Comparison of ENCODE assay signal across 17 cellular contexts in the genomic region with DNA sequence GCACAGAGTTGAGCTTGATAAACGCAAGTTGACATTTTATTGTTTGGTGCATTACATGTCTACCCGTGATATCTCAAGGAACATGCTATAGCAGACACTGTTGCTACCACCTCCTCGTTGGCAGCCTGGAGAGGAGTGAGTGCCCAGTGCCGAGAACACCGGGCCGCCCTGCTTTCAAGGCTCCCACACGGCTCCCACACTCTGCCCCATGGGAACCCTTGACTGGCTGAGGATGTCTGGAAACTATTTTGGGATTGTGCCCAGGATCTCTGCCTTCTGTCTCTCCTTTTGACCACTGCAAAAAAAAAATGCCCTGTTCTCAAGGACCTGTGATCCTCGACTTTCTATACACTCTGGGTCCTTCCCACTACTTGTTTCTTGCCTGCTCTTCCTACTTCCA. TPM values are rescaled to one million over a fixed set of nuclear protein-coding genes. Genes with fewer than 3 reads are reported as not detected.
A peak's percentile ranks its signal among the peaks of the same experiment; 100 is the strongest.
DNase-seq lines count a peak whose midpoint lies in the region; ATAC-seq, FAIRE-seq and TF ChIP-seq lines count a peak whose summit lies in the region.
"Had no signal": no experiment of that assay in that cellular context is flagged by ENCODE, and none has a peak within 500 bp of the region (broad histone marks: within the 10 kb centered on the region; RNA-seq: fewer than 3 reads in every experiment).

No MANE protein-coding gene starts in this region.

- H3K9me3 ChIP-seq in K562 (replicated peaks; ENCODE audit: control insufficient read depth, insufficient read depth, low read depth, low read length) (no peaks in the 10 kb centered on the region), smooth muscle cell (replicated peaks; ENCODE audit: low read depth) (no peaks in the 10 kb centered on the region), heart right ventricle (no peaks in the 10 kb centered on the region)

- H3K4me3 ChIP-seq in K562 = no peak overlapping the region
- no peak overlapping the region for H3K4me3 ChIP-seq in smooth muscle cell
- no peak overlapping the region for H3K4me3 ChIP-seq in heart right ventricle

- peaks cover 0 to 3% (median 3%) of the 10 kb centered on the region in 3 donors for H3K27me3 Mint-ChIP-seq in immature natural killer cell (ENCODE audit: low read depth in 3 of 3)
- no peaks in the 10 kb centered on the region for H3K27me3 Mint-ChIP-seq in naive thymus-derived CD8-positive, alpha-beta T cell

- TF ChIP-seq RAD21 in K562 (CRISPR knock-in tag; conservative IDR thresholded peaks at IDR 0.05 in 1 of 2, IDR thresholded peaks at IDR 0.05 in 1 of 2) = no peak

- H3K27ac Mint-ChIP-seq in immature natural killer cell = peak overlapping the region in 2 of 6 donors; percentile 9 to 44
- peak overlapping the region in 4 of 10 donors; percentile 17 to 67 (median 42) for H3K27ac Mint-ChIP-seq in naive thymus-derived CD8-positive, alpha-beta T cell
- H3K27ac Mint-ChIP-seq: activated CD4-positive, alpha-beta memory T cell treated with anti-CD3 and anti-CD28 coated beads, Interleukin-2, amount 10 ng/mL, durations not matched to agents 7 days and 5 days had no signal

- 87% methylated on average over 8 of the region's 8 CpGs for WGBS in K562 (ENCODE audit: insufficient coverage, low coverage, missing lambda C conversion rate)
- 82% methylated on average over 8 of the region's 8 CpGs for WGBS in smooth muscle cell (ENCODE audit: low lambda C conversion rate)
- 56 to 57% methylated on average over 8 of the region's 8 CpGs for WGBS in heart right ventricle, 2 donors

- H2AFZ ChIP-seq in K562 (ENCODE audit: low read depth, low read length) = no peak overlapping the region
- no peak overlapping the region for H2AFZ ChIP-seq in smooth muscle cell (ENCODE audit: low read depth)

- TF ChIP-seq CTCF in K562 (IDR thresholded peaks at IDR 0.05 in 2 of 3, conservative IDR thresholded peaks at IDR 0.05 in 1 of 3; ENCODE audit: insufficient read depth in 2 of 3, low read depth in 1 of 3, low read length in 3 of 3) (no peak), smooth muscle cell (IDR thresholded peaks at IDR 0.05; ENCODE audit: borderline replicate concordance, insufficient read depth, poor library complexity, severe bottlenecking) (no peak), heart right ventricle (IDR thresholded peaks at IDR 0.05) (no peak)

- no peak overlapping the region; the same call in 2 of the 3 replicates for H3K27ac ChIP-seq in K562 (ENCODE audit: extremely low read depth, low read depth, low read length)
- no peak overlapping the region for H3K27ac ChIP-seq in smooth muscle cell (ENCODE audit: low read depth)
- no peak overlapping the region for H3K27ac ChIP-seq in heart right ventricle
- H3K27ac ChIP-seq: C4-2B had no signal

- ATAC-seq in K562 = no peak
- ATAC-seq in heart right ventricle = no peak
- no peak for ATAC-seq in naive thymus-derived CD8-positive, alpha-beta T cell
- ATAC-seq: HCT116, left cardiac atrium had no signal

- no peak for TF ChIP-seq EP300 in K562 (IDR thresholded peaks at IDR 0.05; ENCODE audit: low read length)

- H3K9ac ChIP-seq in K562 (ENCODE audit: insufficient read depth in 1 of 2, low read depth in 2 of 2, low read length in 2 of 2) (no peak overlapping the region; a peak in 1 of 4 replicates), smooth muscle cell (ENCODE audit: low read depth) (no peak overlapping the region)

- peaks cover 13% of the 10 kb centered on the region for H3F3A ChIP-seq in smooth muscle cell (ENCODE audit: low read depth)

- TF ChIP-seq POLR2A in GM12891 (IDR thresholded peaks at IDR 0.05; ENCODE audit: low read depth, low read length) (no peak), K562 (conservative IDR thresholded peaks at IDR 0.05) (no peak)

- no peak for DNase-seq in GM12891 (ENCODE audit: insufficient read length, low spot score)
- DNase-seq in K562 (ENCODE audit: extremely low read depth in 1 of 4, low spot score in 3 of 4) = no peak
- no peak for DNase-seq in immature natural killer cell
- no peak for DNase-seq in smooth muscle cell (lab: John Stamatoyannopoulos, UW; ENCODE audit: unreplicated experiment)
- no peak for DNase-seq in HUDEP-2 (lab: John Stamatoyannopoulos, UW; ENCODE audit: unreplicated experiment in 76 of 76)
- no peak for DNase-seq in heart right ventricle
- no peak for DNase-seq in naive thymus-derived CD8-positive, alpha-beta T cell
- DNase-seq: activated CD4-positive, alpha-beta memory T cell treated with anti-CD3 and anti-CD28 coated beads, Interleukin-2, amount 10 ng/mL, durations not matched to agents 7 days and 5 days; effector memory CD4-positive, alpha-beta T cell; left cardiac atrium; NCI-H1417; NCI-H345; small intestine had no signal

- H3K79me2 ChIP-seq in K562 (ENCODE audit: control insufficient read depth, insufficient read depth, low read length) = peaks cover 92% of the 10 kb centered on the region
- peaks cover 65% of the 10 kb centered on the region for H3K79me2 ChIP-seq in smooth muscle cell (ENCODE audit: low read depth)

- no peaks in the 10 kb centered on the region; the same call in 1 of the 2 replicates for H4K20me1 ChIP-seq in K562 (replicated peaks; ENCODE audit: control insufficient read depth, insufficient read depth, low read length)
- H4K20me1 ChIP-seq in smooth muscle cell (ENCODE audit: low read depth) = peaks cover 86% of the 10 kb centered on the region

- intact Hi-C loops in K562 (cut with micrococcal nuclease) (no loop called here), heart right ventricle (cut with DNase I) (loop anchor here in 1 of 10 donors (10.0 kb wide), 1 partner anchor 71 kb away; no protein-coding TSS in a partner anchor)

- peaks cover 0 to 8% (median 4%) of the 10 kb centered on the region in 3 donors for H3K36me3 Mint-ChIP-seq in immature natural killer cell
- peaks cover 0 to 30% (median 0%) of the 10 kb centered on the region in 3 donors for H3K36me3 Mint-ChIP-seq in naive thymus-derived CD8-positive, alpha-beta T cell

- H3K4me2 ChIP-seq in K562 (ENCODE audit: insufficient read depth, low read length) = 0 out of 2 replicates have a peak overlapping the region, but pooled peaks have one; percentile 6
- peak overlapping the region; percentile 100 for H3K4me2 ChIP-seq in smooth muscle cell

- H3K9me1 ChIP-seq in K562 (ENCODE audit: control insufficient read depth, insufficient read depth, low read length) = peaks cover 3% of the 10 kb centered on the region

- CTCF ChIA-PET in K562 (lab: Yijun Ruan, JAX; ENCODE audit: low intra/inter-chr PET ratio) = no interaction called here

- H3K27me3 ChIP-seq in K562 (ENCODE audit: control insufficient read depth in 2 of 2, insufficient read depth in 2 of 2, low read length in 2 of 2) = no peaks in the 10 kb centered on the region
- H3K27me3 ChIP-seq in smooth muscle cell (ENCODE audit: low read depth) = no peaks in the 10 kb centered on the region
- H3K27me3 ChIP-seq in heart right ventricle = no peaks in the 10 kb centered on the region

- H3K36me3 ChIP-seq in K562 (ENCODE audit: control insufficient read depth, insufficient read depth, low read length) (peaks cover 24% of the 10 kb centered on the region), smooth muscle cell (ENCODE audit: low read depth) (no peaks in the 10 kb centered on the region), heart right ventricle (peaks cover 0 to 13% (median 0%) of the 10 kb centered on the region in 9 donors)

- H3K4me1 ChIP-seq in K562 (replicated peaks in 1 of 2; ENCODE audit: control insufficient read depth in 2 of 2, insufficient read depth in 2 of 2, low read length in 2 of 2) (peaks cover 51 to 66% of the 10 kb centered on the region in 2 experiments), smooth muscle cell (ENCODE audit: low read depth) (peaks cover 57% of the 10 kb centered on the region), heart right ventricle (peaks cover 20 to 93% (median 76%) of the 10 kb centered on the region in 9 donors)

- peak overlapping the region in 3 of 5 donors; percentile 10 to 33 (median 10) for H3K4me3 Mint-ChIP-seq in immature natural killer cell
- H3K4me3 Mint-ChIP-seq in naive thymus-derived CD8-positive, alpha-beta T cell = peak overlapping the region in 1 of 10 donors; percentile 2
- H3K4me3 Mint-ChIP-seq: activated CD4-positive, alpha-beta memory T cell treated with anti-CD3 and anti-CD28 coated beads, Interleukin-2, amount 10 ng/mL, durations not matched to agents 7 days and 5 days had no signal

- peaks cover 64 to 85% of the 10 kb centered on the region in 2 donors for H3K4me1 Mint-ChIP-seq in immature natural killer cell
- peaks cover 37 to 80% (median 75%) of the 10 kb centered on the region in 4 donors for H3K4me1 Mint-ChIP-seq in naive thymus-derived CD8-positive, alpha-beta T cell

- H3K9me3 Mint-ChIP-seq in immature natural killer cell = no peaks in the 10 kb centered on the region
- H3K9me3 Mint-ChIP-seq in naive thymus-derived CD8-positive, alpha-beta T cell = no peaks in the 10 kb centered on the region
- H3K9me3 Mint-ChIP-seq: activated CD4-positive, alpha-beta memory T cell treated with anti-CD3 and anti-CD28 coated beads, Interleukin-2, amount 10 ng/mL, durations not matched to agents 7 days and 5 days had no signal

- in situ Hi-C loops in K562 (cut with MboI) = no loop called here

- BruUV-seq in K562 (replicated peaks; lab: Mats Ljungman, UMichigan) = no TSS peak

- peak; percentile 41 for FAIRE-seq in GM12891 (lab: Jason Lieb, UNC)
- FAIRE-seq in K562 (lab: Jason Lieb, UNC) = no peak
- FAIRE-seq: bronchial epithelial cell, GM19239, small intestine had no signal

- POLR2A ChIA-PET in K562 (lab: Yijun Ruan, JAX) = interaction anchor here (0.5 to 1.9 kb wide), 5 partner anchors 9 to 1342 kb away, joined by 3 to 5 read pairs (median 3); no protein-coding TSS in a partner anchor
- POLR2A ChIA-PET in naive thymus-derived CD8-positive, alpha-beta T cell (lab: Charles Lee) = interaction anchor here (1.3 to 1.7 kb wide), 2 partner anchors 14 to 24 kb away, joined by 3 to 4 read pairs; no protein-coding TSS in a partner anchor

RNA-seq across cellular contexts. Expression of a gene that starts 21.1 kb away (rescaled TPM):
- polyA plus RNA-seq in GM12891 (2012; ENCODE audit: low read depth, missing spikeins) = 9.6 TPM
- total RNA-seq in K562 (2011; cell fraction: chromatin; rRNA removed; ENCODE audit: low replicate concordance) = 24.7 and 26.6 TPM in 2 replicates
- 14.5 and 15.1 TPM in 2 replicates for total RNA-seq in K562 (2011; cell fraction: nucleolus; rRNA removed)
- 20.1 and 32.4 TPM in 2 replicates for total RNA-seq in K562 (2011; cell fraction: nucleoplasm; rRNA removed)
- 4.9 and 7.1 TPM in 2 replicates for total RNA-seq in K562 (2014; rRNA removed)
- 5.4 and 5.6 TPM in 2 replicates for total RNA-seq in K562 (2014; rRNA removed; fragmentation: Illumina TruSeq; extraction: Trizol)
- 6.3 and 6.4 TPM in 2 replicates for total RNA-seq in K562 (2015; rRNA removed; fragmentation: Illumina TruSeq; extraction: Trizol)
- 15.5 and 16.3 TPM in 2 replicates for total RNA-seq in K562 (2021)
- 3.2 and 5.2 TPM in 2 replicates for polyA plus RNA-seq in K562 (2011; rRNA removed)
- 3.0 and 3.4 TPM in 2 replicates for polyA plus RNA-seq in K562 (2011; cell fraction: cytosol; rRNA removed)
- polyA plus RNA-seq in K562 (2011; cell fraction: nucleus; rRNA removed) = 7.8 and 14.6 TPM in 2 replicates
- polyA plus RNA-seq in K562 (2012) = 6.3 and 6.6 TPM in 2 replicates
- 8.7 and 9.0 TPM in 2 replicates for polyA plus RNA-seq in K562 (2014; fragmentation: Illumina TruSeq; extraction: Trizol)
- under 1 TPM; 0.35 to 0.58 TPM for polyA plus RNA-seq in K562 (2014; fragmentation: Nextera tagmentation; extraction: Ambion mirVana)
- 5.3 and 5.5 TPM in 2 replicates for polyA plus RNA-seq in K562 (2014; rRNA removed)
- polyA minus RNA-seq in K562 (2011; rRNA and poly(A)+ RNA removed) = 6.5 and 10.2 TPM in 2 replicates
- polyA minus RNA-seq in K562 (2011; cell fraction: cytosol; rRNA and poly(A)+ RNA removed) = 10.4 and 12.0 TPM in 2 replicates
- polyA minus RNA-seq in K562 (2011; cell fraction: nucleus; rRNA and poly(A)+ RNA removed) = 5.7 and 7.3 TPM in 2 replicates
- 1 to 10 TPM in 1 of 3 donors, under 1 TPM in 1, not detected in 1; 0.16 to 1.2 TPM for polyA plus RNA-seq in immature natural killer cell
- total RNA-seq in smooth muscle cell = 10.4 and 12.7 TPM in 2 replicates
- polyA plus RNA-seq in smooth muscle cell = 3.2 TPM in 2 replicates
- total RNA-seq in heart right ventricle = 1 to 10 TPM; 2.1 to 8.0 (median 2.9) TPM
- polyA plus RNA-seq in heart right ventricle = 1 to 10 TPM; 1.1 to 1.3 TPM
- 10 to 100 TPM; 30.1 to 30.5 TPM for total RNA-seq in naive thymus-derived CD8-positive, alpha-beta T cell
- polyA plus RNA-seq in naive thymus-derived CD8-positive, alpha-beta T cell = 1 to 10 TPM in 1 of 3 donors, under 1 TPM in 2; 0.46 to 1.0 (median 0.61) TPM
